Comparison of ENCODE assay signal across 26 cellular contexts in genomic region chr1:43644558-43644957, GRCh38.
"Had no signal": no experiment of that assay in that cellular context is flagged by ENCODE, and none has a peak within 500 bp of the region (broad histone marks: within the 10 kb centered on the region; RNA-seq: fewer than 3 reads in every experiment).

No MANE protein-coding gene starts in this region.

- ATAC-seq: activated CD8-positive, alpha-beta T cell treated with anti-CD3 and anti-CD28 coated beads for 36 hours; activated naive CD8-positive, alpha-beta T cell treated with anti-CD3 and anti-CD28 coated beads, Interleukin-2, amount 50 U/mL, for 24 hours; activated T-cell treated with anti-CD3 and anti-CD28 coated beads, Interleukin-2, amount 50 U/mL, for 4 hours; activated T-helper 17 cell treated with anti-CD3 and anti-CD28 coated beads, Interleukin-2, amount 50 U/mL, for 72 hours; left ventricle myocardium superior; sciatic nerve; stimulated activated naive B cell treated with anti-CD40 and anti-IgM and Interleukin-4, amounts not matched to agents 10 μg/mL and 1 μg/mL and 100 μg/mL, for 72 hours had no signal

- H3K27ac ChIP-seq: esophagus squamous epithelium, neutrophil, skin epidermis, suprapubic skin, tibial artery had no signal

- H3K27me3 ChIP-seq: neutrophil, suprapubic skin had no signal

- FAIRE-seq: frontal cortex, islet of Langerhans had no signal

- H3K36me3 ChIP-seq: esophagus squamous epithelium, neutrophil, suprapubic skin, tibial artery had no signal

- H3K4me3 ChIP-seq: esophagus squamous epithelium, skin epidermis, suprapubic skin, tibial artery had no signal

- H3K9me3 ChIP-seq: esophagus squamous epithelium, neutrophil, suprapubic skin, tibial artery had no signal

- DNase-seq: activated B cell treated with CpG ODN at 0.5 μM for 24 hours; activated CD4-positive, alpha-beta T cell treated with anti-CD3 and anti-CD28 coated beads, Interleukin-2, amount 50 U/mL, for 1 hour; activated CD8-positive, alpha-beta T cell treated with anti-CD3 and anti-CD28 coated beads for 36 hours; activated gamma-delta T cell treated with Interleukin-2 at 50 U/mL for 16 hours; activated naive CD8-positive, alpha-beta T cell treated with anti-CD3 and anti-CD28 coated beads, Interleukin-2, amount 50 U/mL, for 24 hours; activated T-cell treated with anti-CD3 and anti-CD28 coated beads, Interleukin-2, amount 50 U/mL, for 4 hours; amygdala; central memory CD4-positive, alpha-beta T cell; endodermal cell; esophagus squamous epithelium; glutamatergic neuron; left ventricle myocardium superior; naive B cell; nephron progenitor cell; stimulated activated CD4-positive, alpha-beta T cell treated with anti-CD3 and anti-CD28 coated beads, Interleukin-4, amount 100 ng/mL, for 4 hours; stimulated activated CD8-positive, alpha-beta memory T cell treated with anti-CD3 and anti-CD28 coated beads, Interleukin-4, amount 100 ng/mL, for 48 hours; stimulated activated naive B cell treated with anti-CD40 and anti-IgM and Interleukin-4, amounts not matched to agents 10 μg/mL and 1 μg/mL and 100 μg/mL, for 72 hours; T-helper 1 cell; tibial artery had no signal
